In the genomic region with DNA sequence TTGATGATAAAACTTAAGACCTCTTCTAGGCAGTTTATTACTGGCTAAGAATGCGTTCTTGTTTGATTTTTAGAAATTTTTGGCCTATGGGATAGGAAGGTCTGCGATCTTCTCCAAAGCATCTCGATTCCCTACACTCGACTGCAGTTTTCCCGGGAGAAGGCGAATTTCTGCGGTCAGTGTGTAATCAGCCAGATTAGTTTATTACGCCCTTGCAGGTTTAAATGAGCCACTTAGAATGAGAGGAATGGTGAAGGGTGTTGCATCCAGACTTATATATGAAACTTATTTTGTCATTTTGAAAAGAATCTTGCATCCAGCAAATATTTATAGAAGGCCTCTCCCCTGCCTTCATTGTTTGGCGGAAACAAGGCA, we compare ENCODE assay signal across 8 cellular contexts. TPM values are rescaled to one million over a fixed set of nuclear protein-coding genes. Genes with fewer than 3 reads are reported as not detected.
DNase-seq lines count a peak whose midpoint lies in the region; ATAC-seq, FAIRE-seq and TF ChIP-seq lines count a peak whose summit lies in the region.

No MANE protein-coding gene starts in this region.

- H4K8ac ChIP-seq in mesenchymal stem cell (ENCODE audit: low read length), result no peak overlapping the region

- H3K27ac ChIP-seq in heart right ventricle, result peak overlapping the region in 9 of 10 donors; percentile 67 to 94 (median 89)
- peak overlapping the region in 3 of 4 donors; percentile 77 to 91 (median 88) for H3K27ac ChIP-seq in body of pancreas
- peak overlapping the region; percentile 79 for H3K27ac ChIP-seq in mesenchymal stem cell (ENCODE audit: low read length, poor library complexity, severe bottlenecking)
- no peak overlapping the region for H3K27ac ChIP-seq in aorta (ENCODE audit: low read depth in 1 of 2, low read length in 2 of 2)

- no peak overlapping the region for H3K23ac ChIP-seq in mesenchymal stem cell (ENCODE audit: low read length in 2 of 2)

- H2BK15ac ChIP-seq in mesenchymal stem cell (ENCODE audit: low read depth, poor library complexity, severe bottlenecking), result no peak overlapping the region

- no peak overlapping the region for H2BK120ac ChIP-seq in mesenchymal stem cell (ENCODE audit: low read depth, low read length)

- peaks cover 9% of the 10 kb centered on the region for H3K79me1 ChIP-seq in mesenchymal stem cell (replicated peaks; ENCODE audit: low read length, poor library complexity, severe bottlenecking)

- H4K91ac ChIP-seq in mesenchymal stem cell (ENCODE audit: low read length), result no peak overlapping the region

- DNase-seq in heart right ventricle, result no peak
- no peak for DNase-seq in cardiac septum (ENCODE audit: low spot score)
- no peak for DNase-seq in body of pancreas
- DNase-seq in mesenchymal stem cell, result peak; percentile 28
- DNase-seq in aorta, result no peak
- no peak for DNase-seq in GM19239 (ENCODE audit: insufficient read length, low spot score)
- DNase-seq in amniotic stem cell (lab: John Stamatoyannopoulos, UW), result no peak
- DNase-seq in NCI-H1694 (lab: John Stamatoyannopoulos, UW), result no peak

- ATAC-seq in heart right ventricle (no peak), body of pancreas (no peak), aorta (ENCODE audit: low FRiP score) (no peak)

- no peak for TF ChIP-seq POLR2A in body of pancreas (IDR thresholded peaks at IDR 0.05)

- peak overlapping the region; percentile 86 for H3K4me2 ChIP-seq in mesenchymal stem cell (ENCODE audit: low read length, poor library complexity, severe bottlenecking)

- no peak overlapping the region for H2AK5ac ChIP-seq in mesenchymal stem cell (ENCODE audit: low read length, severe bottlenecking)

- H2AFZ ChIP-seq in mesenchymal stem cell (ENCODE audit: low read depth, low read length), result no peak overlapping the region

- H3K9me3 ChIP-seq in heart right ventricle, result no peaks in the 10 kb centered on the region
- H3K9me3 ChIP-seq in body of pancreas, result no peaks in the 10 kb centered on the region
- no peaks in the 10 kb centered on the region for H3K9me3 ChIP-seq in mesenchymal stem cell (ENCODE audit: control insufficient read depth, low read length)
- no peaks in the 10 kb centered on the region for H3K9me3 ChIP-seq in aorta (ENCODE audit: control insufficient read depth, low read length)

- TF ChIP-seq CTCF in heart right ventricle (IDR thresholded peaks at IDR 0.05), result no peak
- TF ChIP-seq CTCF in body of pancreas (IDR thresholded peaks at IDR 0.05), result no peak

- WGBS in heart right ventricle, 2 donors, result 55 to 62% methylated on average over 9 of the region's 9 CpGs
- WGBS in body of pancreas, 2 donors, result 35 to 38% methylated on average over 9 of the region's 9 CpGs
- WGBS in mesenchymal stem cell, result 24% methylated on average over 6 of the region's 9 CpGs
- WGBS in aorta, 2 donors, result 62 to 72% methylated on average over 9 of the region's 9 CpGs

- H2BK5ac ChIP-seq in mesenchymal stem cell (ENCODE audit: low read depth, low read length, poor library complexity, severe bottlenecking), result no peak overlapping the region

- H3K4ac ChIP-seq in mesenchymal stem cell (ENCODE audit: low read depth in 1 of 2, low read length in 2 of 2), result no peak overlapping the region

- no peak for FAIRE-seq in GM19239 (lab: Jason Lieb, UNC)

- H3K27me3 ChIP-seq in heart right ventricle, result peaks cover 0 to 4% (median 0%) of the 10 kb centered on the region in 7 donors
- H3K27me3 ChIP-seq in body of pancreas, result no peaks in the 10 kb centered on the region
- no peaks in the 10 kb centered on the region for H3K27me3 ChIP-seq in mesenchymal stem cell (ENCODE audit: control insufficient read depth in 1 of 2, insufficient read depth in 1 of 2, low read length in 2 of 2)
- no peaks in the 10 kb centered on the region for H3K27me3 ChIP-seq in aorta (ENCODE audit: control insufficient read depth in 1 of 2, insufficient read depth in 2 of 2, low read length in 1 of 2)

- H3K4me3 ChIP-seq in heart right ventricle, result peak overlapping the region in 9 of 10 donors; percentile 56 to 94 (median 85)
- peak overlapping the region in 1 of 2 donors; percentile 86 for H3K4me3 ChIP-seq in body of pancreas
- H3K4me3 ChIP-seq in mesenchymal stem cell (ENCODE audit: insufficient read depth in 1 of 2, low read depth in 1 of 2, low read length in 2 of 2), result peak overlapping the region in 1 of 2 experiments; percentile 86
- peak overlapping the region; percentile 32 to 37 for H3K4me3 ChIP-seq in aorta (ENCODE audit: low read length in 2 of 2)

- peak overlapping the region; percentile 94 for H3K9ac ChIP-seq in mesenchymal stem cell (ENCODE audit: low read length)

- H3K36me3 ChIP-seq in heart right ventricle (peaks cover 0 to 11% (median 0%) of the 10 kb centered on the region in 9 donors), body of pancreas (replicated peaks in 1 of 2; ENCODE audit: insufficient read depth in 1 of 2, low read depth in 2 of 2) (no peaks in the 10 kb centered on the region), mesenchymal stem cell (ENCODE audit: control insufficient read depth in 1 of 2, insufficient read depth in 2 of 2, low read depth in 1 of 2, low read length in 2 of 2) (peaks cover 7 to 19% of the 10 kb centered on the region in 2 experiments), aorta (ENCODE audit: control insufficient read depth in 1 of 2, insufficient read depth in 2 of 2, low read length in 1 of 2) (peaks cover 0 to 3% of the 10 kb centered on the region in 2 donors)

- H3K4me1 ChIP-seq in heart right ventricle, result peaks cover 0 to 47% (median 26%) of the 10 kb centered on the region in 9 donors
- peaks cover 34% of the 10 kb centered on the region for H3K4me1 ChIP-seq in body of pancreas
- H3K4me1 ChIP-seq in mesenchymal stem cell (ENCODE audit: control insufficient read depth, insufficient read depth, low read depth, low read length), result peaks cover 10% of the 10 kb centered on the region
- H3K4me1 ChIP-seq in aorta (ENCODE audit: control insufficient read depth in 1 of 2, insufficient read depth in 2 of 2, low read length in 2 of 2), result no peaks in the 10 kb centered on the region

- intact Hi-C loops in heart right ventricle (cut with DNase I), result loop anchor here in 4 of 10 donors (5.0 to 10.0 kb wide), 3 partner anchors 191 to 471 kb away; partner anchors contain the start of genes CDKN2A (in 1 of the 4) and CDKN2B-AS1 (in 1 of the 4)
- intact Hi-C loops in cardiac septum (cut with DNase I), result loop anchor here (5.0 kb wide), 1 partner anchor 471 kb away; no protein-coding TSS in a partner anchor
- intact Hi-C loops in body of pancreas (cut with DNase I), result no loop called here
- intact Hi-C loops in aorta (cut with DNase I), result loop anchor here (2.0 to 10.0 kb wide), 4 partner anchors 201 to 471 kb away; partner anchors contain the start of gene CDKN2B (in 2 of the 2)

- H2BK12ac ChIP-seq in mesenchymal stem cell (ENCODE audit: low read length in 2 of 2), result no peak overlapping the region

- H3K18ac ChIP-seq in mesenchymal stem cell (ENCODE audit: low read depth in 1 of 2, low read length in 2 of 2), result no peak overlapping the region

- no peak overlapping the region for H3K14ac ChIP-seq in mesenchymal stem cell (ENCODE audit: low read length in 2 of 2)

RNA-seq across cellular contexts. Expression of gene MTAP, which starts 1.2 kb away (rescaled TPM):
- total RNA-seq in heart right ventricle, result 10 to 100 TPM; 14.7 to 26.2 (median 21.4) TPM
- 1 to 10 TPM; 4.9 to 8.3 TPM for polyA plus RNA-seq in heart right ventricle
- total RNA-seq in cardiac septum, result 13.0 TPM
- total RNA-seq in body of pancreas, result 10 to 100 TPM; 10.9 to 25.1 TPM
- polyA plus RNA-seq in mesenchymal stem cell (2013, experiment 1 of 2), result 14.2 TPM
- 14.5 TPM for polyA plus RNA-seq in mesenchymal stem cell (2013, experiment 2 of 2)
- total RNA-seq in aorta, result 10 to 100 TPM; 28.5 to 41.1 TPM
- polyA plus RNA-seq in aorta, result 10 to 100 TPM in 1 of 2 donors, 1 to 10 TPM in 1; 4.0 to 10.9 TPM

Comparison
In these comparisons a context has a peak if more than half of its experiments do, and no peak if none do; other contexts are left out.
1. H3K27ac ChIP-seq: peak in heart right ventricle (9 of 10), body of pancreas (3 of 4) and mesenchymal stem cell (single experiment); none in aorta (0 of 2).